In genomic region chr16:2039286-2040030, GRCh38 we compare ENCODE assay signal across 9 cellular contexts. TPM values are rescaled to one million over a fixed set of nuclear protein-coding genes. Genes with fewer than 3 reads are reported as not detected.
DNase-seq lines count a peak whose midpoint lies in the region; ATAC-seq and TF ChIP-seq lines count a peak whose summit lies in the region.
"Had no signal": no experiment of that assay in that cellular context is flagged by ENCODE, and none has a peak within 500 bp of the region (broad histone marks: within the 10 kb centered on the region; RNA-seq: fewer than 3 reads in every experiment).

No MANE protein-coding gene starts in this region.

- H3K36me3 Mint-ChIP-seq in HFFc6 (ENCODE audit: low read depth), result no peaks in the 10 kb centered on the region

- no peak for TF ChIP-seq POLR2A in stomach (IDR thresholded peaks at IDR 0.05)

- no peak for TF ChIP-seq CTCF in HFFc6 (IDR thresholded peaks at IDR 0.05)
- no peak for TF ChIP-seq CTCF in stomach (IDR thresholded peaks at IDR 0.05)

- intact Hi-C loops in stomach (cut with DNase I; ENCODE audit: low total_unique reads) (no loop called here), head of caudate nucleus (cut with DNase I) (no loop called here)

- peak overlapping the region in 1 of 4 donors; percentile 29 for H3K4me3 ChIP-seq in stomach

- no peaks in the 10 kb centered on the region for H3K9me3 Mint-ChIP-seq in HFFc6

- peaks cover 5% of the 10 kb centered on the region for H3K27me3 Mint-ChIP-seq in HFFc6 (ENCODE audit: insufficient read depth)

- H3K27ac ChIP-seq in stomach, result peak overlapping the region; percentile 83 to 95 (median 88)

- peak; percentile 74 for DNase-seq in HFFc6
- DNase-seq in amniotic stem cell (lab: John Stamatoyannopoulos, UW), result peak; percentile 32
- peak; percentile 98 for DNase-seq in hepatic stellate cell (ENCODE audit: low spot score)
- peak; percentile 83 for DNase-seq in stomach
- no peak for DNase-seq in iPS-NIHi7 (ENCODE audit: extremely low spot score)
- DNase-seq in head of caudate nucleus, result no peak
- DNase-seq: stimulated activated CD4-positive, alpha-beta T cell treated with anti-CD3 and anti-CD28 coated beads, Interleukin-4, amount 100 ng/mL, for 4 hours had no signal

- H3K4me1 ChIP-seq in stomach, result peaks cover 84 to 100% (median 98%) of the 10 kb centered on the region in 4 donors

- H3K9me3 ChIP-seq in stomach, result no peaks in the 10 kb centered on the region

- TF ChIP-seq EP300 in stomach (IDR thresholded peaks at IDR 0.05), result no peak

- peak overlapping the region; percentile 43 for H3K4me3 Mint-ChIP-seq in HFFc6

- H3K4me1 Mint-ChIP-seq in HFFc6 (ENCODE audit: low read depth), result peaks cover 25% of the 10 kb centered on the region

- H3K27me3 ChIP-seq in stomach, result no peaks in the 10 kb centered on the region

- peaks cover 11 to 21% (median 19%) of the 10 kb centered on the region in 4 donors for H3K36me3 ChIP-seq in stomach

- H3K27ac Mint-ChIP-seq in HFFc6, result peak overlapping the region; percentile 91

- 14 to 38% (median 29%) methylated on average over 22 to 29 of the region's 29 CpGs for WGBS in stomach, 5 donors

- ATAC-seq in GM21526 (IDR thresholded peaks at IDR 0.05; ENCODE audit: low FRiP score, unreplicated experiment) (no peak), HG03139 (IDR thresholded peaks at IDR 0.05; ENCODE audit: unreplicated experiment) (no peak)

RNA-seq across cellular contexts. Expression of gene NTHL1, which starts 8.2 kb away (rescaled TPM):
- 10 to 100 TPM; 23.7 to 31.5 (median 26.4) TPM for total RNA-seq in HFFc6 (2021; fragmentation: NEBNext Ultra II Directional; extraction: Animal tissue kit (Norgen Biotek cat#: 25700))
- 100 to 1,000 TPM in 2 of 5 donors, 1 to 10 TPM in 3; 2.3 to 663 (median 9.5) TPM for total RNA-seq in stomach
- polyA plus RNA-seq in stomach, result 10 to 100 TPM; 29.2 to 40.6 (median 36.6) TPM

RNA-seq across cellular contexts. Expression of gene TSC2, which starts 8.3 kb away (rescaled TPM):
- 10 to 100 TPM; 72.0 to 88.3 (median 83.2) TPM for total RNA-seq in HFFc6 (2021; fragmentation: NEBNext Ultra II Directional; extraction: Animal tissue kit (Norgen Biotek cat#: 25700))
- 100 to 1,000 TPM in 3 of 5 donors, 10 to 100 TPM in 2; 68.5 to 369 (median 118) TPM for total RNA-seq in stomach
- polyA plus RNA-seq in stomach, result 10 to 100 TPM; 40.8 to 46.0 (median 41.1) TPM

RNA-seq across cellular contexts. Expression of gene NHERF2, which starts 12.8 kb away (rescaled TPM):
- 100 to 1,000 TPM; 140 to 177 (median 152) TPM for total RNA-seq in HFFc6 (2021; fragmentation: NEBNext Ultra II Directional; extraction: Animal tissue kit (Norgen Biotek cat#: 25700))
- total RNA-seq in stomach, result 100 to 1,000 TPM in 2 of 5 donors, 10 to 100 TPM in 3; 17.4 to 201 (median 95.5) TPM
- polyA plus RNA-seq in stomach, result 100 to 1,000 TPM in 2 of 3 donors, 10 to 100 TPM in 1; 65.4 to 236 (median 157) TPM

RNA-seq across cellular contexts. Expression of gene NPW, which starts 19.9 kb away (rescaled TPM):
- 1 to 10 TPM in 4 of 6 experiments, under 1 TPM in 2; 0.57 to 2.1 (median 1.4) TPM for total RNA-seq in HFFc6 (2021; fragmentation: NEBNext Ultra II Directional; extraction: Animal tissue kit (Norgen Biotek cat#: 25700))
- under 1 TPM in 1 of 5 donors, not detected in 4; 0.55 TPM for total RNA-seq in stomach
- 10 to 100 TPM in 1 of 3 donors, 1 to 10 TPM in 2; 1.6 to 12.4 (median 2.4) TPM for polyA plus RNA-seq in stomach

RNA-seq across cellular contexts. Expression of gene ZNF598, which starts 29.8 kb away (rescaled TPM):
- 10 to 100 TPM; 37.1 to 48.1 (median 40.7) TPM for total RNA-seq in HFFc6 (2021; fragmentation: NEBNext Ultra II Directional; extraction: Animal tissue kit (Norgen Biotek cat#: 25700))
- total RNA-seq in stomach, result 10 to 100 TPM; 16.3 to 86.2 (median 34.8) TPM
- 10 to 100 TPM; 21.1 to 31.0 (median 21.4) TPM for polyA plus RNA-seq in stomach

Comparison
In these comparisons a context has a peak if more than half of its experiments do, and no peak if none do; other contexts are left out.
1. DNase-seq: peak in HFFc6 (single experiment), amniotic stem cell (single experiment), hepatic stellate cell (single experiment) and stomach (single experiment); none in iPS-NIHi7 (single experiment) and head of caudate nucleus (0 of 42).